Comparison of ENCODE assay signal across 9 cellular contexts in genomic region chr1:25099343-25099951, GRCh38.
DNase-seq lines count a peak whose midpoint lies in the region; ATAC-seq, FAIRE-seq and TF ChIP-seq lines count a peak whose summit lies in the region.
"Had no signal": no experiment of that assay in that cellular context is flagged by ENCODE, and none has a peak within 500 bp of the region (broad histone marks: within the 10 kb centered on the region; RNA-seq: fewer than 3 reads in every experiment).

No MANE protein-coding gene starts in this region.

- no peaks in the 10 kb centered on the region; the same call in 1 of the 2 replicates for H3K9me3 ChIP-seq in K562 (replicated peaks; ENCODE audit: control insufficient read depth, insufficient read depth, low read depth, low read length)
- H3K9me3 ChIP-seq: Caco-2 had no signal

- no peaks in the 10 kb centered on the region for H3K36me3 Mint-ChIP-seq in endothelial cell (ENCODE audit: low read depth, unreplicated experiment)

- peaks cover 7 to 11% of the 10 kb centered on the region in 2 donors for H3K9me3 Mint-ChIP-seq in stimulated activated naive CD8-positive, alpha-beta T cell treated with anti-CD3 and anti-CD28 coated beads, Interleukin-15, amount 100 ng/mL, for 72 hours
- H3K9me3 Mint-ChIP-seq in endothelial cell (ENCODE audit: unreplicated experiment), result no peaks in the 10 kb centered on the region

- H3K9me1 ChIP-seq in K562 (ENCODE audit: control insufficient read depth, insufficient read depth, low read length), result no peaks in the 10 kb centered on the region

- H3K36me3 ChIP-seq in K562 (ENCODE audit: control insufficient read depth, insufficient read depth, low read length), result no peaks in the 10 kb centered on the region

- peaks cover 94% of the 10 kb centered on the region for H3K4me1 Mint-ChIP-seq in stimulated activated naive CD8-positive, alpha-beta T cell treated with anti-CD3 and anti-CD28 coated beads, Interleukin-15, amount 100 ng/mL, for 72 hours
- peaks cover 18% of the 10 kb centered on the region for H3K4me1 Mint-ChIP-seq in endothelial cell (ENCODE audit: unreplicated experiment)

- no peaks in the 10 kb centered on the region for H4K20me1 ChIP-seq in K562 (replicated peaks; ENCODE audit: control insufficient read depth, insufficient read depth, low read length)

- no peak overlapping the region for H3K9ac ChIP-seq in K562 (ENCODE audit: insufficient read depth in 1 of 2, low read depth in 2 of 2, low read length in 2 of 2)

- no peaks in the 10 kb centered on the region for H3K79me2 ChIP-seq in K562 (ENCODE audit: control insufficient read depth, insufficient read depth, low read length)

- 2% methylated on average over 11 of the region's 11 CpGs for WGBS in K562 (ENCODE audit: insufficient coverage, low coverage, missing lambda C conversion rate)

- no peak overlapping the region for H3K4me2 ChIP-seq in K562 (ENCODE audit: insufficient read depth, low read length)

- H2AFZ ChIP-seq in K562 (ENCODE audit: low read depth, low read length), result no peak overlapping the region

- BruUV-seq in K562 (replicated peaks; lab: Mats Ljungman, UMichigan), result no TSS peak

- H3K27me3 Mint-ChIP-seq in stimulated activated naive CD8-positive, alpha-beta T cell treated with anti-CD3 and anti-CD28 coated beads, Interleukin-15, amount 100 ng/mL, for 72 hours, result no peaks in the 10 kb centered on the region
- H3K27me3 Mint-ChIP-seq in endothelial cell (ENCODE audit: unreplicated experiment), result peaks cover 4% of the 10 kb centered on the region

- in situ Hi-C loops in K562 (cut with MboI), result no loop called here

- no peak for TF ChIP-seq EP300 in K562 (IDR thresholded peaks at IDR 0.05; ENCODE audit: low read length)

- TF ChIP-seq RAD21 in K562 (CRISPR knock-in tag; conservative IDR thresholded peaks at IDR 0.05 in 1 of 2, IDR thresholded peaks at IDR 0.05 in 1 of 2), result no peak

- TF ChIP-seq CTCF in K562 (IDR thresholded peaks at IDR 0.05 in 2 of 3, conservative IDR thresholded peaks at IDR 0.05 in 1 of 3; ENCODE audit: insufficient read depth in 2 of 3, low read depth in 1 of 3, low read length in 3 of 3), result no peak
- TF ChIP-seq CTCF in endothelial cell (IDR thresholded peaks at IDR 0.05; ENCODE audit: unreplicated experiment), result no peak

- POLR2A ChIA-PET in K562 (lab: Yijun Ruan, JAX), result interaction anchor here (0.6 to 0.9 kb wide), 5 partner anchors 9 to 519 kb away, joined by 3 to 5 read pairs (median 3); no protein-coding TSS in a partner anchor

- peaks cover 0 to 5% of the 10 kb centered on the region in 2 experiments; a peak in 1 of 5 replicates for H3K4me1 ChIP-seq in K562 (replicated peaks in 1 of 2; ENCODE audit: control insufficient read depth in 2 of 2, insufficient read depth in 2 of 2, low read length in 2 of 2)
- H3K4me1 ChIP-seq: Caco-2 had no signal

- H3K27me3 ChIP-seq in K562 (ENCODE audit: control insufficient read depth in 2 of 2, insufficient read depth in 2 of 2, low read length in 2 of 2), result peaks cover 0 to 26% of the 10 kb centered on the region in 2 experiments; a peak in 3 of 5 replicates

- peak; percentile 37 for FAIRE-seq in K562 (lab: Jason Lieb, UNC)

- H3K4me3 Mint-ChIP-seq in stimulated activated naive CD8-positive, alpha-beta T cell treated with anti-CD3 and anti-CD28 coated beads, Interleukin-15, amount 100 ng/mL, for 72 hours, result peak overlapping the region; percentile 72 to 73
- no peak overlapping the region for H3K4me3 Mint-ChIP-seq in endothelial cell (ENCODE audit: unreplicated experiment)

- peak; percentile 27 for DNase-seq in activated T-cell treated with anti-CD3 and anti-CD28 coated beads for 48 hours (ENCODE audit: low read depth)
- no peak for DNase-seq in activated T-cell treated with anti-CD3 and anti-CD28 coated beads for 4 hours
- DNase-seq in NOMO-1 (lab: John Stamatoyannopoulos, UW; ENCODE audit: unreplicated experiment in 2 of 2), result peak; percentile 50
- DNase-seq in K562 (ENCODE audit: extremely low read depth in 1 of 4, low spot score in 3 of 4), result no peak
- peak; percentile 59 to 79 for DNase-seq in stimulated activated naive CD8-positive, alpha-beta T cell treated with anti-CD3 and anti-CD28 coated beads, Interleukin-15, amount 100 ng/mL, for 72 hours
- DNase-seq in superior temporal gyrus (ENCODE audit: extremely low spot score), result no peak
- no peak for DNase-seq in endothelial cell (ENCODE audit: low spot score)
- DNase-seq: Caco-2 had no signal

- no peak for ATAC-seq in K562
- ATAC-seq in stimulated activated naive CD8-positive, alpha-beta T cell treated with anti-CD3 and anti-CD28 coated beads, Interleukin-15, amount 100 ng/mL, for 72 hours, result peak; percentile 82
- no peak for ATAC-seq in GM21619 (IDR thresholded peaks at IDR 0.05; ENCODE audit: unreplicated experiment)

- intact Hi-C loops in K562 (cut with micrococcal nuclease), result no loop called here

- peak overlapping the region; percentile 21 to 36 for H3K27ac Mint-ChIP-seq in stimulated activated naive CD8-positive, alpha-beta T cell treated with anti-CD3 and anti-CD28 coated beads, Interleukin-15, amount 100 ng/mL, for 72 hours
- no peak overlapping the region for H3K27ac Mint-ChIP-seq in endothelial cell (ENCODE audit: unreplicated experiment)

- CTCF ChIA-PET in K562 (lab: Yijun Ruan, JAX; ENCODE audit: low intra/inter-chr PET ratio), result no interaction called here

- no peak overlapping the region for H3K4me3 ChIP-seq in K562

- TF ChIP-seq POLR2A in K562 (conservative IDR thresholded peaks at IDR 0.05), result no peak

- H3K27ac ChIP-seq in K562 (ENCODE audit: extremely low read depth, low read depth, low read length), result no peak overlapping the region

TF ChIP-seq in K562, 482 proteins besides CTCF, POLR2A, EP300 and RAD21 (continues in another document):
- TF ChIP-seq CTBP1 (IDR thresholded peaks at IDR 0.05; ENCODE audit: borderline replicate concordance) (peak; percentile 26; the same call in 1 of the 2 replicates), ZNF75A (CRISPR knock-in tag; IDR thresholded peaks at IDR 0.05) (no peak), CHD1 (IDR thresholded peaks at IDR 0.05; ENCODE audit: low read length) (no peak), ZNF699 (CRISPR knock-in tag; IDR thresholded peaks at IDR 0.05; ENCODE audit: insufficient replicate concordance) (no peak), ARID3A (IDR thresholded peaks at IDR 0.05; ENCODE audit: borderline replicate concordance, low read depth, low read length) (no peak), POLR3A (IDR thresholded peaks at IDR 0.05; ENCODE audit: borderline replicate concordance, extremely low read depth, insufficient read depth, insufficient read length) (no peak), NFIX (CRISPR knock-in tag; IDR thresholded peaks at IDR 0.05; ENCODE audit: low read depth) (no peak)

Comparison
In these comparisons a context has a peak if more than half of its experiments do, and no peak if none do; other contexts are left out.
1. DNase-seq: peak in activated T-cell treated with anti-CD3 and anti-CD28 coated beads for 48 hours (single experiment), NOMO-1 (2 of 2) and stimulated activated naive CD8-positive, alpha-beta T cell treated with anti-CD3 and anti-CD28 coated beads, Interleukin-15, amount 100 ng/mL, for 72 hours (2 of 2); none in activated T-cell treated with anti-CD3 and anti-CD28 coated beads for 4 hours (single experiment), K562 (0 of 4), superior temporal gyrus (single experiment) and endothelial cell (single experiment).